In genomic region chr18:10234281-10234680, GRCh38 we compare ENCODE assay signal across 1 cellular context.
TF ChIP-seq lines count a peak whose summit lies in the region.

No MANE protein-coding gene starts in this region.

TF ChIP-seq in GM23338, 12 proteins besides CTCF, POLR2A, EP300 and RAD21 (continued from another document):
- TF ChIP-seq, protein P1, sequence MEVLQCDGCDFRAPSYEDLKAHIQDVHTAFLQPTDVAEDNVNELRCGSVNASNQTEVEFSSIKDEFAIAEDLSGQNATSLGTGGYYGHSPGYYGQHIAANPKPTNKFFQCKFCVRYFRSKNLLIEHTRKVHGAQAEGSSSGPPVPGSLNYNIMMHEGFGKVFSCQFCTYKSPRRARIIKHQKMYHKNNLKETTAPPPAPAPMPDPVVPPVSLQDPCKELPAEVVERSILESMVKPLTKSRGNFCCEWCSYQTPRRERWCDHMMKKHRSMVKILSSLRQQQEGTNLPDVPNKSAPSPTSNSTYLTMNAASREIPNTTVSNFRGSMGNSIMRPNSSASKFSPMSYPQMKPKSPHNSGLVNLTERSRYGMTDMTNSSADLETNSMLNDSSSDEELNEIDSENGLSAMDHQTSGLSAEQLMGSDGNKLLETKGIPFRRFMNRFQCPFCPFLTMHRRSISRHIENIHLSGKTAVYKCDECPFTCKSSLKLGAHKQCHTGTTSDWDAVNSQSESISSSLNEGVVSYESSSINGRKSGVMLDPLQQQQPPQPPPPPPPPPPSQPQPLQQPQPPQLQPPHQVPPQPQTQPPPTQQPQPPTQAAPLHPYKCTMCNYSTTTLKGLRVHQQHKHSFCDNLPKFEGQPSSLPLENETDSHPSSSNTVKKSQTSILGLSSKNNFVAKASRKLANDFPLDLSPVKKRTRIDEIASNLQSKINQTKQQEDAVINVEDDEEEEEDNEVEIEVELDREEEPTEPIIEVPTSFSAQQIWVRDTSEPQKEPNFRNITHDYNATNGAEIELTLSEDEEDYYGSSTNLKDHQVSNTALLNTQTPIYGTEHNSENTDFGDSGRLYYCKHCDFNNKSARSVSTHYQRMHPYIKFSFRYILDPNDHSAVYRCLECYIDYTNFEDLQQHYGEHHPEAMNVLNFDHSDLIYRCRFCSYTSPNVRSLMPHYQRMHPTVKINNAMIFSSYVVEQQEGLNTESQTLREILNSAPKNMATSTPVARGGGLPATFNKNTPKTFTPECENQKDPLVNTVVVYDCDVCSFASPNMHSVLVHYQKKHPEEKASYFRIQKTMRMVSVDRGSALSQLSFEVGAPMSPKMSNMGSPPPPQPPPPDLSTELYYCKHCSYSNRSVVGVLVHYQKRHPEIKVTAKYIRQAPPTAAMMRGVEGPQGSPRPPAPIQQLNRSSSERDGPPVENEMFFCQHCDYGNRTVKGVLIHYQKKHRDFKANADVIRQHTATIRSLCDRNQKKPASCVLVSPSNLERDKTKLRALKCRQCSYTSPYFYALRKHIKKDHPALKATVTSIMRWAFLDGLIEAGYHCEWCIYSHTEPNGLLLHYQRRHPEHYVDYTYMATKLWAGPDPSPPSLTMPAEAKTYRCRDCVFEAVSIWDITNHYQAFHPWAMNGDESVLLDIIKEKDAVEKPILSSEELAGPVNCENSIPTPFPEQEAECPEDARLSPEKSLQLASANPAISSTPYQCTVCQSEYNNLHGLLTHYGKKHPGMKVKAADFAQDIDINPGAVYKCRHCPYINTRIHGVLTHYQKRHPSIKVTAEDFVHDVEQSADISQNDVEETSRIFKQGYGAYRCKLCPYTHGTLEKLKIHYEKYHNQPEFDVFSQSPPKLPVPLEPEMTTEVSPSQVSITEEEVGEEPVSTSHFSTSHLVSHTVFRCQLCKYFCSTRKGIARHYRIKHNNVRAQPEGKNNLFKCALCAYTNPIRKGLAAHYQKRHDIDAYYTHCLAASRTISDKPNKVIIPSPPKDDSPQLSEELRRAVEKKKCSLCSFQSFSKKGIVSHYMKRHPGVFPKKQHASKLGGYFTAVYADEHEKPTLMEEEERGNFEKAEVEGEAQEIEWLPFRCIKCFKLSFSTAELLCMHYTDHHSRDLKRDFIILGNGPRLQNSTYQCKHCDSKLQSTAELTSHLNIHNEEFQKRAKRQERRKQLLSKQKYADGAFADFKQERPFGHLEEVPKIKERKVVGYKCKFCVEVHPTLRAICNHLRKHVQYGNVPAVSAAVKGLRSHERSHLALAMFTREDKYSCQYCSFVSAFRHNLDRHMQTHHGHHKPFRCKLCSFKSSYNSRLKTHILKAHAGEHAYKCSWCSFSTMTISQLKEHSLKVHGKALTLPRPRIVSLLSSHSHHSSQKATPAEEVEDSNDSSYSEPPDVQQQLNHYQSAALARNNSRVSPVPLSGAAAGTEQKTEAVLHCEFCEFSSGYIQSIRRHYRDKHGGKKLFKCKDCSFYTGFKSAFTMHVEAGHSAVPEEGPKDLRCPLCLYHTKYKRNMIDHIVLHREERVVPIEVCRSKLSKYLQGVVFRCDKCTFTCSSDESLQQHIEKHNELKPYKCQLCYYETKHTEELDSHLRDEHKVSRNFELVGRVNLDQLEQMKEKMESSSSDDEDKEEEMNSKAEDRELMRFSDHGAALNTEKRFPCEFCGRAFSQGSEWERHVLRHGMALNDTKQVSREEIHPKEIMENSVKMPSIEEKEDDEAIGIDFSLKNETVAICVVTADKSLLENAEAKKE (CRISPR knock-in tag; IDR thresholded peaks at IDR 0.05): no peak
TF ChIP-seq in GM23338: peak in this region for 0.
